In genomic region chr4:147837435-147837834, GRCh38 we compare ENCODE assay signal across 15 cellular contexts.
DNase-seq lines count a peak whose midpoint lies in the region; ATAC-seq and TF ChIP-seq lines count a peak whose summit lies in the region.
"Had no signal": no experiment of that assay in that cellular context is flagged by ENCODE, and none has a peak within 500 bp of the region (broad histone marks: within the 10 kb centered on the region; RNA-seq: fewer than 3 reads in every experiment).

No MANE protein-coding gene starts in this region.

- H3K36me3 ChIP-seq in CD4-positive, CD25-positive, alpha-beta regulatory T cell (ENCODE audit: control insufficient read depth, insufficient read depth, low read length) = no peaks in the 10 kb centered on the region
- H3K36me3 ChIP-seq in osteoblast (ENCODE audit: insufficient read depth, low read length) = no peaks in the 10 kb centered on the region
- H3K36me3 ChIP-seq: spleen had no signal

- peaks cover 7 to 17% (median 9%) of the 10 kb centered on the region in 4 donors for H3K4me1 Mint-ChIP-seq in CD4-positive, CD25-positive, alpha-beta regulatory T cell

- H3K9me3 Mint-ChIP-seq in CD4-positive, CD25-positive, alpha-beta regulatory T cell = no peaks in the 10 kb centered on the region
- H3K9me3 Mint-ChIP-seq: activated T-cell treated with anti-CD3 and anti-CD28 coated beads, Interleukin-2, amount 50 U/mL, for 4 hours; stimulated activated naive CD8-positive, alpha-beta T cell treated with anti-CD3 and anti-CD28 coated beads, Interleukin-15, Interleukin-2, amounts not matched to agents 100 ng/mL and 50 ng/mL, for 24 hours; T-helper 1 cell treated with Interleukin-12 subunit alpha and Interleukin-12 subunit beta and Interleukin-4 antibody, amounts not matched to agents 30 μg/mL and 1 μg/mL, for 36 hours had no signal

- no peak overlapping the region for H3K4me2 ChIP-seq in osteoblast (ENCODE audit: insufficient read depth, low read length)

- H3K36me3 Mint-ChIP-seq in CD4-positive, CD25-positive, alpha-beta regulatory T cell = peaks cover 7% of the 10 kb centered on the region

- peak in 1 of 3 donors; percentile 8 for DNase-seq in CD4-positive, CD25-positive, alpha-beta regulatory T cell
- peak; percentile 10 for DNase-seq in HuH-7 (ENCODE audit: low spot score)
- no peak for DNase-seq in coronary artery (ENCODE audit: low spot score)
- no peak for DNase-seq in osteoblast (ENCODE audit: insufficient read length, low spot score, missing footprints)
- no peak for DNase-seq in GM20000 (ENCODE audit: low spot score)
- DNase-seq in COR-L47 (lab: John Stamatoyannopoulos, UW) = no peak
- no peak for DNase-seq in activated gamma-delta T cell (lab: John Stamatoyannopoulos, UW)
- DNase-seq: activated T-cell treated with anti-CD3 and anti-CD28 coated beads, Interleukin-2, amount 50 U/mL, for 4 hours; DND-41; left cardiac atrium; NCI-H2029 treated with DMSO at 0.1 percent for 48 hours; spleen had no signal

- peaks cover 7% of the 10 kb centered on the region for H3K79me2 ChIP-seq in osteoblast (ENCODE audit: insufficient read depth, low read length)

- H3K4me1 ChIP-seq in CD4-positive, CD25-positive, alpha-beta regulatory T cell (ENCODE audit: control insufficient read depth, insufficient read depth, low read length, poor library complexity, severe bottlenecking) = no peaks in the 10 kb centered on the region
- peaks cover 3% of the 10 kb centered on the region for H3K4me1 ChIP-seq in osteoblast (ENCODE audit: insufficient read depth, low read length)

- peak overlapping the region; percentile 34 for H3K4me3 ChIP-seq in CD4-positive, CD25-positive, alpha-beta regulatory T cell (ENCODE audit: low read depth, low read length)
- no peak overlapping the region for H3K4me3 ChIP-seq in coronary artery
- H3K4me3 ChIP-seq in osteoblast (ENCODE audit: insufficient read depth, low read length) = no peak overlapping the region
- H3K4me3 ChIP-seq: spleen had no signal

- no peak overlapping the region for H2AFZ ChIP-seq in osteoblast (ENCODE audit: low read length)

- no peaks in the 10 kb centered on the region for H3K27me3 Mint-ChIP-seq in CD4-positive, CD25-positive, alpha-beta regulatory T cell
- H3K27me3 Mint-ChIP-seq: stimulated activated naive CD8-positive, alpha-beta T cell treated with anti-CD3 and anti-CD28 coated beads, Interleukin-15, Interleukin-2, amounts not matched to agents 100 ng/mL and 50 ng/mL, for 24 hours had no signal

- no peaks in the 10 kb centered on the region for H3K27me3 ChIP-seq in CD4-positive, CD25-positive, alpha-beta regulatory T cell (ENCODE audit: control insufficient read depth, insufficient read depth, low read length)
- no peaks in the 10 kb centered on the region for H3K27me3 ChIP-seq in osteoblast (ENCODE audit: insufficient read depth, low read length)
- H3K27me3 ChIP-seq: spleen had no signal

- TF ChIP-seq CTCF in coronary artery (IDR thresholded peaks at IDR 0.05) (no peak), osteoblast (IDR thresholded peaks at IDR 0.05; ENCODE audit: extremely low read depth, low read depth, low read length) (peak; percentile 23), GM20000 (IDR thresholded peaks at IDR 0.05; ENCODE audit: extremely low read depth, missing control alignments) (no peak)

- no peaks in the 10 kb centered on the region for H3K9me3 ChIP-seq in CD4-positive, CD25-positive, alpha-beta regulatory T cell (ENCODE audit: control insufficient read depth in 2 of 2, low read length in 2 of 2)
- no peaks in the 10 kb centered on the region for H3K9me3 ChIP-seq in osteoblast (ENCODE audit: low read depth, low read length)
- H3K9me3 ChIP-seq: spleen had no signal

- no peak overlapping the region for H3K4me3 Mint-ChIP-seq in CD4-positive, CD25-positive, alpha-beta regulatory T cell
- H3K4me3 Mint-ChIP-seq: activated T-cell treated with anti-CD3 and anti-CD28 coated beads, Interleukin-2, amount 50 U/mL, for 4 hours; stimulated activated naive CD8-positive, alpha-beta T cell treated with anti-CD3 and anti-CD28 coated beads, Interleukin-15, Interleukin-2, amounts not matched to agents 100 ng/mL and 50 ng/mL, for 24 hours; T-helper 1 cell treated with Interleukin-12 subunit alpha and Interleukin-12 subunit beta and Interleukin-4 antibody, amounts not matched to agents 30 μg/mL and 1 μg/mL, for 36 hours had no signal

- no peak overlapping the region for H3K27ac ChIP-seq in CD4-positive, CD25-positive, alpha-beta regulatory T cell (ENCODE audit: insufficient read depth, low read length, poor library complexity, severe bottlenecking)
- peak overlapping the region; percentile 25 to 73 for H3K27ac ChIP-seq in coronary artery
- no peak overlapping the region for H3K27ac ChIP-seq in osteoblast (ENCODE audit: low read depth, low read length)
- H3K27ac ChIP-seq: spleen had no signal

- ATAC-seq in CD4-positive, CD25-positive, alpha-beta regulatory T cell (ENCODE audit: low read depth in 2 of 2) = no peak
- no peak for ATAC-seq in GM19463 (IDR thresholded peaks at IDR 0.05; ENCODE audit: unreplicated experiment)
- ATAC-seq: activated T-cell treated with anti-CD3 and anti-CD28 coated beads, Interleukin-2, amount 50 U/mL, for 4 hours had no signal

- H3K27ac Mint-ChIP-seq in CD4-positive, CD25-positive, alpha-beta regulatory T cell = peak overlapping the region in 1 of 3 donors; percentile 0
- H3K27ac Mint-ChIP-seq: stimulated activated naive CD8-positive, alpha-beta T cell treated with anti-CD3 and anti-CD28 coated beads, Interleukin-15, Interleukin-2, amounts not matched to agents 100 ng/mL and 50 ng/mL, for 24 hours; T-helper 1 cell treated with Interleukin-12 subunit alpha and Interleukin-12 subunit beta and Interleukin-4 antibody, amounts not matched to agents 30 μg/mL and 1 μg/mL, for 36 hours had no signal

- H4K20me1 ChIP-seq in osteoblast (ENCODE audit: insufficient read depth, low read length) = no peaks in the 10 kb centered on the region

Comparison
In these comparisons a context has a peak if more than half of its experiments do, and no peak if none do; other contexts are left out.
1. H3K27ac ChIP-seq: peak in coronary artery (2 of 2); none in CD4-positive, CD25-positive, alpha-beta regulatory T cell (single experiment) and osteoblast (single experiment).